14 cellular contexts compared by ENCODE assay signal in the genomic region with DNA sequence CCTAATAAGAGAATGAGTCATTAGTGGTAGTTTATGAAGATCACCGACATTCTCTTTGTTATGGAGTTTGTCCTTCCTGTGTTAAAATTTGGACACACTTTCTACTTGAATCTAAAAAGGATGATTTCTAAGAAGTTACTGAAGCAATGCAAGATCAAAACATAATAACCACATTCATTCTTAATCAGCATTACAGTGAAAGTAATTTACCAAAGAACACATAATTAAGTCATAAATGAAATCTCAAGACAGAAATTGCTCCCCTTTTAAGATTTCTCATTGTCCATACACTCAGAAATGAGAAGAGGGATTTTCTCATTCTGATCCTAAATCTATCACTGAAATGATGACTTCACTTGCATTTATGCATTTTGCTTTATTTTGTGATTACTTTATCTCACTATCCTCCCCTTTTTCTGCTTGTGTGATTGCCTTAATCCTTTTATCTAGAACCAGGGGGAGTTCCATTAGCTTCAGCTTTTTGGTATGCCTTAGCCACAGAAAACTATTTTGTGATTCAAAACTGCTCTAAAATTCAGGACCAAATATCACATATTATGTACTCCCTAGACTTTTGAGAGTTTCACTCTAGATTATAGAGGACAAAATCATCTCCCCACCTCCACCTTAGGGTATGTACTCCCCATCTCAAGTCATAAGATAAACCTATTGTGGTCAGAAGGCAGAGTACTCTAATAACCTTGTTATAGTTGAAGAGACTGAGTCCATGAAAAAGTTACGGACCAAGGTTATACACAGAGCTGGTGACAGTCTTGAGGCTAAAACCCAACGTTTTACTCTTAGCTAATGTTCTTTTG.
"Had no signal": no experiment of that assay in that cellular context is flagged by ENCODE, and none has a peak within 500 bp of the region (broad histone marks: within the 10 kb centered on the region; RNA-seq: fewer than 3 reads in every experiment).

No MANE protein-coding gene starts in this region.

- H3K27me3 Mint-ChIP-seq: dendritic cell treated with granulocyte-macrophage colony-stimulating factor and Interleukin-4, amounts not matched to agents 40 ng/mL and 50 ng/mL, for 4 days had no signal

- H3K9me3 Mint-ChIP-seq: effector memory CD8-positive, alpha-beta T cell had no signal

- H3K27me3 ChIP-seq: adrenal gland, brain microvascular endothelial cell, gastroesophageal sphincter, ovary, sigmoid colon, stomach, vagina had no signal

- H3K9me3 ChIP-seq: adrenal gland, gastroesophageal sphincter, ovary, sigmoid colon, stomach, thoracic aorta, vagina had no signal

- H3K27ac Mint-ChIP-seq: effector memory CD8-positive, alpha-beta T cell had no signal

- H3K4me3 Mint-ChIP-seq: dendritic cell treated with granulocyte-macrophage colony-stimulating factor and Interleukin-4, amounts not matched to agents 40 ng/mL and 50 ng/mL, for 4 days; effector memory CD8-positive, alpha-beta T cell had no signal

- ATAC-seq: effector memory CD8-positive, alpha-beta T cell; gastroesophageal sphincter; left lobe of liver had no signal

- H3K4me3 ChIP-seq: adrenal gland, gastroesophageal sphincter, ovary, sigmoid colon, stomach, thoracic aorta, vagina had no signal

- DNase-seq: adrenal gland; brain microvascular endothelial cell; cerebellar nuclear complex; effector memory CD8-positive, alpha-beta T cell; islet precursor cell; ovary; sigmoid colon; stimulated activated CD4-positive, alpha-beta T cell treated with anti-CD3 and anti-CD28 coated beads, Interleukin-12 subunit alpha, Interleukin-12 subunit beta, amount 100 ng/mL, for 4 hours; stomach had no signal

- H3K27ac ChIP-seq: adrenal gland, brain microvascular endothelial cell, gastroesophageal sphincter, ovary, sigmoid colon, stomach, thoracic aorta, vagina had no signal

- H3K4me1 ChIP-seq: adrenal gland, gastroesophageal sphincter, sigmoid colon, stomach, vagina had no signal

- H3K36me3 ChIP-seq: adrenal gland, brain microvascular endothelial cell, gastroesophageal sphincter, ovary, sigmoid colon, stomach, thoracic aorta, vagina had no signal
